Comparison of ENCODE assay signal across 1 cellular context in genomic region chrX:69603566-69604194, GRCh38.
TF ChIP-seq lines count a peak whose summit lies in the region.

No MANE protein-coding gene starts in this region.

TF ChIP-seq in HepG2, 621 proteins besides CTCF, POLR2A, EP300 and RAD21:
- no peak for TF ChIP-seq SRY (CRISPR knock-in tag; IDR thresholded peaks at IDR 0.05)
- no peak for TF ChIP-seq HHEX (CRISPR knock-in tag; IDR thresholded peaks at IDR 0.05)
- TF ChIP-seq SIX4 (CRISPR knock-in tag; IDR thresholded peaks at IDR 0.05) = peak; percentile 51; the same call in 1 of the 2 replicates
